9 cellular contexts compared by ENCODE assay signal in the genomic region with DNA sequence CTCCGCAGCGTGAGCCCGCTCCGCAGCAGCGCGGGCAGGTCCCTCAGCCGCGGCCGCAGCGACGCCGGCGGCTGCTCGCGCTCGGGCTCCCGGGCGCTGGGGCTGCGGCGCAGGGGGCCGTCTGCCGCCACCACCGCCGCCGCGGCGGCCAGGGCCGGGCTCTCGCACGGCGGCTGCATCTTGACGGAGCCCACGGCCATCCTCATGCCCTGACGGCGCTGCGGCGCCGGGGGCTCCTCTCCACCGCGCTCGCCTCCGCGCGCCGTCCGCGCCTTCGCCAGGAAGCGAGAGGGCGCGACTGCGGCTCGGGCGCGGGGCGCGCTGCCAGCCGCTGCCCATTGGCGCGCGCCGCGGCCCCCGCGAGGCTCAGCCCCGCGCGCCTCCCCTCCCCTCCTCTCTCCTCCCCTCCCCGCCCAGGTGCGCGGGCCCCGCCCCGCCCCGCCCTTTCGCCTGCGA. TPM values are rescaled to one million over a fixed set of nuclear protein-coding genes. Genes with fewer than 3 reads are reported as not detected.
DNase-seq lines count a peak whose midpoint lies in the region; ATAC-seq and TF ChIP-seq lines count a peak whose summit lies in the region.
"Had no signal": no experiment of that assay in that cellular context is flagged by ENCODE, and none has a peak within 500 bp of the region (broad histone marks: within the 10 kb centered on the region; RNA-seq: fewer than 3 reads in every experiment).

A gene with protein sequence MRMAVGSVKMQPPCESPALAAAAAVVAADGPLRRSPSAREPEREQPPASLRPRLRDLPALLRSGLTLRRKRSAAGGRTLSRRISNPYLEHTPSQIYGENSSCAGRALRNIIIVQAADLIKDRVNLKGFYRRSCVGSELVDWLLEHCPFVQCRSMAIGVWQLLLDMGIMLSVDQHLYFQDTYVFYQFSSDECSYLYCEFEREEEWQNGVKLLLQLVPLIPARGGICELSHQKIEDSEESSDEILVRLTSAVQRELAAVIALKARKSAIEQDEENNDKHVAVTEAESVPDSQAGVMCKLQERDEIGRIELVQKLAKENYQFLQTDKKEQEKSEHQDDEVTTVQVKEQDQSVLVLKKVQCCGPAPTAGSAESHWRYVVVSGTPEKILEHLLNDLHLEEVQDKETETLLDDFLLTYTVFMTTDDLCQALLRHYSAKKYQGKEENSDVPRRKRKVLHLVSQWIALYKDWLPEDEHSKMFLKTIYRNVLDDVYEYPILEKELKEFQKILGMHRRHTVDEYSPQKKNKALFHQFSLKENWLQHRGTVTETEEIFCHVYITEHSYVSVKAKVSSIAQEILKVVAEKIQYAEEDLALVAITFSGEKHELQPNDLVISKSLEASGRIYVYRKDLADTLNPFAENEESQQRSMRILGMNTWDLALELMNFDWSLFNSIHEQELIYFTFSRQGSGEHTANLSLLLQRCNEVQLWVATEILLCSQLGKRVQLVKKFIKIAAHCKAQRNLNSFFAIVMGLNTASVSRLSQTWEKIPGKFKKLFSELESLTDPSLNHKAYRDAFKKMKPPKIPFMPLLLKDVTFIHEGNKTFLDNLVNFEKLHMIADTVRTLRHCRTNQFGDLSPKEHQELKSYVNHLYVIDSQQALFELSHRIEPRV (minus strand): TSS at position 300 of the 456 bp plus-strand sequence. CDS start 94 bp downstream, at position 206.

- H3K4me1 ChIP-seq in iPS-15b (ENCODE audit: control insufficient read depth, insufficient read depth, low read length), result peaks cover 4% of the 10 kb centered on the region
- peaks cover 7% of the 10 kb centered on the region for H3K4me1 ChIP-seq in smooth muscle cell (ENCODE audit: low read depth)

- H3K9ac ChIP-seq in iPS-15b (ENCODE audit: low read depth, low read length) (no peak within 1 kb of the TSS), smooth muscle cell (ENCODE audit: low read depth) (no peak within 1 kb of the TSS)

- H3K79me2 ChIP-seq in smooth muscle cell (ENCODE audit: low read depth), result no peaks in the 10 kb centered on the region

- ATAC-seq in GM21723 (IDR thresholded peaks at IDR 0.05; ENCODE audit: unreplicated experiment), result peak; percentile 60

- no peak within 1 kb of the TSS for H2AFZ ChIP-seq in smooth muscle cell (ENCODE audit: low read depth)

- TF ChIP-seq CTCF in smooth muscle cell (IDR thresholded peaks at IDR 0.05; ENCODE audit: borderline replicate concordance, insufficient read depth, poor library complexity, severe bottlenecking), result no peak

- H3K9me3 ChIP-seq in iPS-15b (ENCODE audit: control insufficient read depth, insufficient read depth, low read length) (no peaks in the 10 kb centered on the region), smooth muscle cell (replicated peaks; ENCODE audit: low read depth) (no peaks in the 10 kb centered on the region)

- H3K36me3 ChIP-seq in iPS-15b (ENCODE audit: control insufficient read depth, insufficient read depth, low read length), result no peaks in the 10 kb centered on the region
- no peaks in the 10 kb centered on the region for H3K36me3 ChIP-seq in smooth muscle cell (ENCODE audit: low read depth)

- no peaks in the 10 kb centered on the region for H4K20me1 ChIP-seq in smooth muscle cell (ENCODE audit: low read depth)

- no peaks in the 10 kb centered on the region for H3F3A ChIP-seq in smooth muscle cell (ENCODE audit: low read depth)

- WGBS in smooth muscle cell (ENCODE audit: low lambda C conversion rate), result 2% methylated on average over 21 of the region's 76 CpGs

- DNase-seq in NCI-H1436 (lab: John Stamatoyannopoulos, UW) (peak; percentile 53), NCI-H1436 treated with DMSO at 0.1 percent for 48 hours (lab: John Stamatoyannopoulos, UW) (no peak), NCI-H146 (lab: John Stamatoyannopoulos, UW) (peak; percentile 71), smooth muscle cell (lab: John Stamatoyannopoulos, UW; ENCODE audit: unreplicated experiment) (no peak), cerebellar nuclear complex (lab: John Stamatoyannopoulos, UW) (no peak)

- H3K4me3 ChIP-seq in iPS-15b (ENCODE audit: low read depth, low read length) (peak within 1 kb of the TSS; percentile 75), smooth muscle cell (peak within 1 kb of the TSS; percentile 46)

- H3K27ac ChIP-seq in angular gyrus (ENCODE audit: low read depth, low read length) (peak within 1 kb of the TSS; percentile 81), smooth muscle cell (ENCODE audit: low read depth) (no peak within 1 kb of the TSS)

- peak within 1 kb of the TSS; percentile 85 for H3K4me2 ChIP-seq in smooth muscle cell

- peaks cover 22% of the 10 kb centered on the region for H3K27me3 ChIP-seq in iPS-15b (ENCODE audit: control insufficient read depth, insufficient read depth, low read length)
- H3K27me3 ChIP-seq in smooth muscle cell (ENCODE audit: low read depth), result peaks cover 30% of the 10 kb centered on the region

RNA-seq across cellular contexts. Expression of the gene that starts here (rescaled TPM):
- 3.0 and 11.4 TPM in 2 replicates for total RNA-seq in smooth muscle cell
- polyA plus RNA-seq in smooth muscle cell, result 0.96 TPM in 1 of 2 replicates, not detected in the other
- polyA plus RNA-seq: BJ had no signal

Comparison
In these comparisons a context has a peak if more than half of its experiments do, and no peak if none do; other contexts are left out.
1. DNase-seq: peak in NCI-H1436 (single experiment) and NCI-H146 (single experiment); none in NCI-H1436 treated with DMSO at 0.1 percent for 48 hours (single experiment), smooth muscle cell (single experiment) and cerebellar nuclear complex (0 of 2).